ENCODE assay signal across 1 cellular context in genomic region chr16:75265911-75266701, GRCh38.
TF ChIP-seq lines count a peak whose summit lies in the region.

No MANE protein-coding gene starts in this region.

TF ChIP-seq in HepG2, 621 proteins besides CTCF, POLR2A, EP300 and RAD21 (continued from another document and continues in another):
- TF ChIP-seq MXD3 (CRISPR knock-in tag; IDR thresholded peaks at IDR 0.05) (peak; percentile 32; the same call in 1 of the 2 replicates), ZNF30 (CRISPR knock-in tag; IDR thresholded peaks at IDR 0.05) (no peak), ZNF777 (CRISPR knock-in tag; IDR thresholded peaks at IDR 0.05) (no peak; the same call in 1 of the 2 replicates), HMGXB3 (CRISPR knock-in tag; IDR thresholded peaks at IDR 0.05; ENCODE audit: borderline replicate concordance) (no peak), ZNF850 (CRISPR knock-in tag; conservative IDR thresholded peaks at IDR 0.05) (no peak), SOX5 (CRISPR knock-in tag; IDR thresholded peaks at IDR 0.05; ENCODE audit: borderline replicate concordance) (no peak), EED (CRISPR knock-in tag; IDR thresholded peaks at IDR 0.05) (peak; percentile 62; the same call in 1 of the 2 replicates), FOXO1 (CRISPR knock-in tag; IDR thresholded peaks at IDR 0.05) (peak; percentile 56), FLYWCH1 (CRISPR knock-in tag; IDR thresholded peaks at IDR 0.05) (no peak), FOXA3 (CRISPR knock-in tag; IDR thresholded peaks at IDR 0.05) (peak; percentile 50), MEF2D (CRISPR knock-in tag; IDR thresholded peaks at IDR 0.05) (no peak), ZNF12 (CRISPR knock-in tag; IDR thresholded peaks at IDR 0.05) (no peak), RELA (CRISPR knock-in tag; IDR thresholded peaks at IDR 0.05) (no peak), TCF7 (IDR thresholded peaks at IDR 0.05; ENCODE audit: low read depth) (no peak), FOXP1 (IDR thresholded peaks at IDR 0.05) (no peak), FOXP1 (CRISPR knock-in tag; IDR thresholded peaks at IDR 0.05) (no peak), ZFP41 (CRISPR knock-in tag; IDR thresholded peaks at IDR 0.05; ENCODE audit: borderline replicate concordance) (no peak), ZNF749 (CRISPR knock-in tag; IDR thresholded peaks at IDR 0.05; ENCODE audit: borderline replicate concordance) (peak; percentile 60), RAD51 (IDR thresholded peaks at IDR 0.05; ENCODE audit: borderline replicate concordance) (no peak), DBP (CRISPR knock-in tag; IDR thresholded peaks at IDR 0.05; ENCODE audit: not compliant biosample characterization) (no peak), SNRNP70 (IDR thresholded peaks at IDR 0.05; ENCODE audit: low read depth, low read length) (no peak), KLF6 (CRISPR knock-in tag; IDR thresholded peaks at IDR 0.05) (peak; percentile 88), ZNF572 (CRISPR knock-in tag; IDR thresholded peaks at IDR 0.05) (0 out of 2 replicates have a peak, but pooled peaks have one; percentile 12), ZNF660 (CRISPR knock-in tag; IDR thresholded peaks at IDR 0.05; ENCODE audit: borderline replicate concordance, low read depth) (no peak; the same call in 1 of the 2 replicates), ZNF704 (CRISPR knock-in tag; IDR thresholded peaks at IDR 0.05; ENCODE audit: borderline replicate concordance) (peak; percentile 53; the same call in 1 of the 2 replicates), MLXIP (CRISPR knock-in tag; IDR thresholded peaks at IDR 0.05; ENCODE audit: borderline replicate concordance) (peak; percentile 77; the same call in 1 of the 2 replicates), RBM39 (IDR thresholded peaks at IDR 0.05; ENCODE audit: low read depth, low read length, poor library complexity, severe bottlenecking) (no peak), ZNF354B (CRISPR knock-in tag; IDR thresholded peaks at IDR 0.05) (0 out of 2 replicates have a peak, but pooled peaks have one; percentile 41), TAF1 (CRISPR knock-in tag; IDR thresholded peaks at IDR 0.05) (peak; percentile 71), ZNF10 (CRISPR knock-in tag; IDR thresholded peaks at IDR 0.05; ENCODE audit: borderline replicate concordance, low read depth) (no peak), RXRA (CRISPR knock-in tag; IDR thresholded peaks at IDR 0.05) (peak; percentile 49; the same call in 1 of the 2 replicates), GABPB1 (CRISPR knock-in tag; IDR thresholded peaks at IDR 0.05) (peak; percentile 75), ZSCAN9 (CRISPR knock-in tag; IDR thresholded peaks at IDR 0.05; ENCODE audit: borderline replicate concordance) (0 out of 2 replicates have a peak, but pooled peaks have one; percentile 23), SETDB1 (CRISPR knock-in tag; IDR thresholded peaks at IDR 0.05; ENCODE audit: borderline replicate concordance) (no peak), KLF11 (CRISPR knock-in tag; IDR thresholded peaks at IDR 0.05) (no peak), MED8 (CRISPR knock-in tag; IDR thresholded peaks at IDR 0.05; ENCODE audit: insufficient replicate concordance) (peak; percentile 77), CENPX (CRISPR knock-in tag; IDR thresholded peaks at IDR 0.05) (no peak), ATM (IDR thresholded peaks at IDR 0.05; ENCODE audit: borderline replicate concordance) (no peak), KLF9 (CRISPR knock-in tag; IDR thresholded peaks at IDR 0.05; ENCODE audit: low read depth) (peak; percentile 50; the same call in 1 of the 2 replicates), PRDM15 (CRISPR knock-in tag; IDR thresholded peaks at IDR 0.05) (no peak), CC2D1A (CRISPR knock-in tag; IDR thresholded peaks at IDR 0.05) (0 out of 2 replicates have a peak, but pooled peaks have one; percentile 64), ZNF207 (IDR thresholded peaks at IDR 0.05; ENCODE audit: borderline replicate concordance) (no peak), ZNF569 (CRISPR knock-in tag; IDR thresholded peaks at IDR 0.05; ENCODE audit: borderline replicate concordance) (no peak), SNAI1 (CRISPR knock-in tag; IDR thresholded peaks at IDR 0.05; ENCODE audit: borderline replicate concordance) (no peak), NONO (IDR thresholded peaks at IDR 0.05) (no peak), NONO (CRISPR knock-in tag; conservative IDR thresholded peaks at IDR 0.05) (peak; percentile 69; the same call in 1 of the 2 replicates), ZNF512 (CRISPR knock-in tag; IDR thresholded peaks at IDR 0.05) (no peak), NR0B2 (CRISPR knock-in tag; IDR thresholded peaks at IDR 0.05) (peak; percentile 80; the same call in 1 of the 2 replicates), TRAFD1 (CRISPR knock-in tag; IDR thresholded peaks at IDR 0.05; ENCODE audit: borderline replicate concordance) (no peak), RBAK (CRISPR knock-in tag; IDR thresholded peaks at IDR 0.05) (no peak)
